In the genomic region with DNA sequence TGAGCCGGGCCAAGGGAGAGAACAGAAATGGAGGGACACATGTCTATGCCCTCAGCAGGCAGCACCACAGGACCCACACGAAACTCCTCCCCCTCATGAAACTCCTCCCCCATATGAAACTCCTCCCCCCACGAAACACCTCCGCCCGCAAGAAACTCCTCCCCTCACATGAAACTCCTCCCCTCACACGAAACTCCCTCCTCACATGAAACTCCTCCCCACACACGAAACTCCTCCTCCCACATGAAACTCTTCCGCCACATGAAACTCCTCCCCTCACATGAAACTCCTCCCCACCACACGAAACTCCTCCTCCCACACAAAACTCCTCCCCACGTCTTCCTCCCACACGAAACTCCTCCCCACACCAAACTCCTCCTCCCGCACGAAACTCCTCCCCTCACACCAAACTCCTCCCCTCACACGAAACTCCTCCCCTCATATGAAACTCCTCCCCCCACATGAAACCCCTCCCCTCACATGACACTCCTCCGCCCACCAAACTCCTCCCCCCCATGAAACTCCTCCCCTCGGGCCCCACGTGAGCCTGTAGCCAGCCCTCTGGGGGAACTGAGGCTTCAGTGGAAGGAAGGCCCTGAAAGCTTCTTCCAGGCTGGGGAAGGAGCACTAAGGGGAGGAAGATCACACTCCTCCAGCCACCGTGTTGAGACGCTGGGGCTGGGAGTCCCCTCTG, we compare ENCODE assay signal across 16 cellular contexts. TPM values are rescaled to one million over a fixed set of nuclear protein-coding genes. Genes with fewer than 3 reads are reported as not detected.
A peak's percentile ranks its signal among the peaks of the same experiment; 100 is the strongest.
DNase-seq lines count a peak whose midpoint lies in the region; ATAC-seq and TF ChIP-seq lines count a peak whose summit lies in the region.
"Had no signal": no experiment of that assay in that cellular context is flagged by ENCODE, and none has a peak within 500 bp of the region (broad histone marks: within the 10 kb centered on the region; RNA-seq: fewer than 3 reads in every experiment).

No MANE protein-coding gene starts in this region.

- ATAC-seq in natural killer cell, result peak in 2 of 3 donors; percentile 28 to 60
- ATAC-seq in natural killer cell treated with Interleukin-12 subunit alpha and Interleukin-12 subunit beta and Interleukin-15 and Interleukin-18, amount 100 ng/mL, for 72 hours, result no peak
- ATAC-seq in GM19035 (IDR thresholded peaks at IDR 0.05; ENCODE audit: unreplicated experiment), result no peak
- no peak for ATAC-seq in GM19463 (IDR thresholded peaks at IDR 0.05; ENCODE audit: unreplicated experiment)
- ATAC-seq: left lobe of liver, PC-3 had no signal

- H3K36me3 Mint-ChIP-seq in natural killer cell, result no peaks in the 10 kb centered on the region
- H3K36me3 Mint-ChIP-seq in natural killer cell treated with Interleukin-12 subunit alpha and Interleukin-12 subunit beta and Interleukin-15 and Interleukin-18, amount 100 ng/mL, for 72 hours, result no peaks in the 10 kb centered on the region

- H3K27ac Mint-ChIP-seq in natural killer cell, result no peak overlapping the region
- H3K27ac Mint-ChIP-seq in natural killer cell treated with Interleukin-12 subunit alpha and Interleukin-12 subunit beta and Interleukin-15 and Interleukin-18, amount 100 ng/mL, for 72 hours, result no peak overlapping the region

- TF ChIP-seq CTCF in natural killer cell (IDR thresholded peaks at IDR 0.05) (no peak), VCaP (conservative IDR thresholded peaks at IDR 0.05) (no peak)

- H3K27ac ChIP-seq in VCaP, result peak overlapping the region; percentile 66; the same call in 1 of the 2 replicates

- peaks cover 7 to 10% of the 10 kb centered on the region in 2 donors for H3K27me3 Mint-ChIP-seq in natural killer cell (ENCODE audit: low read depth in 2 of 2)
- H3K27me3 Mint-ChIP-seq in natural killer cell treated with Interleukin-12 subunit alpha and Interleukin-12 subunit beta and Interleukin-15 and Interleukin-18, amount 100 ng/mL, for 72 hours, result peaks cover 2 to 7% of the 10 kb centered on the region in 2 donors

- no peak overlapping the region for H3K4me3 Mint-ChIP-seq in natural killer cell
- no peak overlapping the region for H3K4me3 Mint-ChIP-seq in natural killer cell treated with Interleukin-12 subunit alpha and Interleukin-12 subunit beta and Interleukin-15 and Interleukin-18, amount 100 ng/mL, for 72 hours

- H3K4me1 Mint-ChIP-seq in natural killer cell, result no peaks in the 10 kb centered on the region
- H3K4me1 Mint-ChIP-seq in natural killer cell treated with Interleukin-12 subunit alpha and Interleukin-12 subunit beta and Interleukin-15 and Interleukin-18, amount 100 ng/mL, for 72 hours (ENCODE audit: low read depth in 2 of 2), result no peaks in the 10 kb centered on the region

- intact Hi-C loops in natural killer cell (cut with micrococcal nuclease), result no loop called here

- no peaks in the 10 kb centered on the region for H3K9me3 Mint-ChIP-seq in natural killer cell
- H3K9me3 Mint-ChIP-seq in natural killer cell treated with Interleukin-12 subunit alpha and Interleukin-12 subunit beta and Interleukin-15 and Interleukin-18, amount 100 ng/mL, for 72 hours, result no peaks in the 10 kb centered on the region

- DNase-seq in natural killer cell, result no peak
- no peak for DNase-seq in natural killer cell treated with Interleukin-12 subunit alpha and Interleukin-12 subunit beta and Interleukin-15 and Interleukin-18, amount 100 ng/mL, for 72 hours (ENCODE audit: low spot score)
- peak; percentile 19 for DNase-seq in HT-29 (ENCODE audit: low spot score)
- no peak for DNase-seq in NCI-H510A treated with DMSO at 0.1 percent for 48 hours (lab: John Stamatoyannopoulos, UW)
- no peak for DNase-seq in stimulated activated CD4-positive, alpha-beta T cell treated with anti-CD3 and anti-CD28 coated beads, Interleukin-12 subunit alpha, Interleukin-12 subunit beta, amount 100 ng/mL, for 4 hours
- DNase-seq: activated CD8-positive, alpha-beta memory T cell treated with anti-CD3 and anti-CD28 coated beads, Interleukin-2, amount 50 U/mL, for 4 hours; DMS153; foreskin melanocyte; NCI-H2081; NCI-H526 treated with DMSO at 0.1 percent for 48 hours; PC-3; stimulated activated CD4-positive, alpha-beta T cell treated with anti-CD3 and anti-CD28 coated beads, Interleukin-4, amount 100 ng/mL, for 1 hour had no signal

RNA-seq across cellular contexts. Expression of a gene that starts 15.2 kb away (rescaled TPM):
- total RNA-seq in natural killer cell, result not detected
- total RNA-seq in natural killer cell treated with Interleukin-12 subunit alpha and Interleukin-12 subunit beta and Interleukin-15 and Interleukin-18, amount 100 ng/mL, for 72 hours, result not detected
- total RNA-seq in HT-29 (2014; rRNA removed; shearing (Covaris generic)), result 0.53 TPM in 1 of 2 replicates, not detected in the other
- total RNA-seq: PC-3 had no signal

Comparison
In these comparisons a context has a peak if more than half of its experiments do, and no peak if none do; other contexts are left out.
1. ATAC-seq: peak in natural killer cell (2 of 3); none in natural killer cell treated with Interleukin-12 subunit alpha and Interleukin-12 subunit beta and Interleukin-15 and Interleukin-18, amount 100 ng/mL, for 72 hours (0 of 2), GM19035 (single experiment) and GM19463 (single experiment).